1 cellular context compared by ENCODE assay signal in genomic region chr12:121218588-121219352, GRCh38.
A peak's percentile ranks its signal among the peaks of the same experiment; 100 is the strongest.
TF ChIP-seq lines count a peak whose summit lies in the region.

No MANE protein-coding gene starts in this region.

TF ChIP-seq in K562, 482 proteins besides CTCF, POLR2A, EP300 and RAD21 (continued from another document):
- TF ChIP-seq PRDM10 (IDR thresholded peaks at IDR 0.05; ENCODE audit: partially characterized antibody) (peak; percentile 43), CEBPB (tag; IDR thresholded peaks at IDR 0.05) (no peak)
